In the genomic region with DNA sequence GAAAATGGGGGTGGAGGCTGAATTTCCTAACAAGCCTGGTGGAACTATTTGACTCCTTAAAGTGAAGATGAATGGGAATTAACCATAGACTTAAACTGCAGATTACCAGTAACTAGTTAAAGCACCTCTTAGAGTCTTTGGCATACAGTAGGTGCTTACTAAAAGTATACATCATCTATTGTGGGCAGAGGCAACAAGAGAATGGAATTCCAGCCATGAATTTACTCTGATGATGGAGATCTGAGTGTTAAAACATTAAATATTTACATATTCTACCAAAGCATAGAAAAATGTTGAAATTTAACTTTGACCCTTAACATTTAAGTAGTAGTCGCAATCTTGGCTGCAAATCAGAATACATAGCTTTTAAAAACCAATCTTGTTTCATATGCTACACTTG, we compare ENCODE assay signal across 3 cellular contexts.
TF ChIP-seq lines count a peak whose summit lies in the region.

No MANE protein-coding gene starts in this region.

TF ChIP-seq in A549, 52 proteins besides CTCF, POLR2A, EP300 and RAD21:
- TF ChIP-seq TP53 (CRISPR knock-in tag; IDR thresholded peaks at IDR 0.05): no peak
- no peak for TF ChIP-seq TFCP2L1 (CRISPR knock-in tag; IDR thresholded peaks at IDR 0.05)
- TF ChIP-seq MAZ (IDR thresholded peaks at IDR 0.05; ENCODE audit: borderline replicate concordance, low read depth, low read length): no peak
- TF ChIP-seq RNF2 (IDR thresholded peaks at IDR 0.05; ENCODE audit: borderline replicate concordance, low read depth): no peak
- TF ChIP-seq NR3C1 (IDR thresholded peaks at IDR 0.05): no peak
- no peak for TF ChIP-seq EHMT2 (IDR thresholded peaks at IDR 0.05; ENCODE audit: low read depth)

TF ChIP-seq in IMR-90, 13 proteins besides CTCF, POLR2A, EP300 and RAD21:
- TF ChIP-seq, protein P1, sequence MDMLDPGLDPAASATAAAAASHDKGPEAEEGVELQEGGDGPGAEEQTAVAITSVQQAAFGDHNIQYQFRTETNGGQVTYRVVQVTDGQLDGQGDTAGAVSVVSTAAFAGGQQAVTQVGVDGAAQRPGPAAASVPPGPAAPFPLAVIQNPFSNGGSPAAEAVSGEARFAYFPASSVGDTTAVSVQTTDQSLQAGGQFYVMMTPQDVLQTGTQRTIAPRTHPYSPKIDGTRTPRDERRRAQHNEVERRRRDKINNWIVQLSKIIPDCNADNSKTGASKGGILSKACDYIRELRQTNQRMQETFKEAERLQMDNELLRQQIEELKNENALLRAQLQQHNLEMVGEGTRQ (IDR thresholded peaks at IDR 0.05; ENCODE audit: low read depth, low read length): no peak
- TF ChIP-seq MXI1 (IDR thresholded peaks at IDR 0.05; ENCODE audit: borderline replicate concordance, low read depth, low read length): no peak
- TF ChIP-seq RFX5 (IDR thresholded peaks at IDR 0.05; ENCODE audit: low read depth, low read length): no peak
- TF ChIP-seq MAFK (IDR thresholded peaks at IDR 0.05; ENCODE audit: low read depth, low read length): no peak
- TF ChIP-seq FOS (IDR thresholded peaks at IDR 0.05; ENCODE audit: low read depth, low read length): no peak
- TF ChIP-seq ELK1 (IDR thresholded peaks at IDR 0.05; ENCODE audit: borderline replicate concordance, low read depth, low read length): no peak
- no peak for TF ChIP-seq RCOR1 (IDR thresholded peaks at IDR 0.05; ENCODE audit: insufficient replicate concordance, low read length)
- TF ChIP-seq CHD1 (IDR thresholded peaks at IDR 0.05; ENCODE audit: low read depth, low read length): no peak
- TF ChIP-seq CEBPB (IDR thresholded peaks at IDR 0.05; ENCODE audit: low read depth, low read length): no peak
- no peak for TF ChIP-seq BHLHE40 (IDR thresholded peaks at IDR 0.05; ENCODE audit: low read depth, low read length)
- TF ChIP-seq NFE2L2 (IDR thresholded peaks at IDR 0.05; ENCODE audit: low read depth, low read length): no peak
- no peak for TF ChIP-seq SMC3 (IDR thresholded peaks at IDR 0.05; ENCODE audit: low read depth, low read length)
- no peak for TF ChIP-seq MAZ (IDR thresholded peaks at IDR 0.05; ENCODE audit: borderline replicate concordance, low read depth, low read length)
TF ChIP-seq in IMR-90: peak in this region for 0.

TF ChIP-seq in K562, 482 proteins besides CTCF, POLR2A, EP300 and RAD21:
- TF ChIP-seq ZKSCAN8 (CRISPR knock-in tag; IDR thresholded peaks at IDR 0.05): 0 out of 2 replicates have a peak, but pooled peaks have one; percentile 43
- no peak for TF ChIP-seq HDAC3 (IDR thresholded peaks at IDR 0.05; ENCODE audit: borderline replicate concordance, partially characterized antibody)
- no peak for TF ChIP-seq STAG1 (CRISPR knock-in tag; IDR thresholded peaks at IDR 0.05; ENCODE audit: borderline replicate concordance)
- TF ChIP-seq HMBOX1 (IDR thresholded peaks at IDR 0.05): peak; percentile 59
- TF ChIP-seq, protein P2, sequence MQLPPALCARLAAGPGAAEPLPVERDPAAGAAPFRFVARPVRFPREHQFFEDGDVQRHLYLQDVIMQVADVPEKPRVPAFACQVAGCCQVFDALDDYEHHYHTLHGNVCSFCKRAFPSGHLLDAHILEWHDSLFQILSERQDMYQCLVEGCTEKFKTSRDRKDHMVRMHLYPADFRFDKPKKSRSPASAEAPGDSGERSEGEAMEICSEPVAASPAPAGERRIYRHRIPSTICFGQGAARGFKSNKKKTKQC (CRISPR knock-in tag; IDR thresholded peaks at IDR 0.05): no peak
